Comparison of ENCODE assay signal across 22 cellular contexts in the genomic region with DNA sequence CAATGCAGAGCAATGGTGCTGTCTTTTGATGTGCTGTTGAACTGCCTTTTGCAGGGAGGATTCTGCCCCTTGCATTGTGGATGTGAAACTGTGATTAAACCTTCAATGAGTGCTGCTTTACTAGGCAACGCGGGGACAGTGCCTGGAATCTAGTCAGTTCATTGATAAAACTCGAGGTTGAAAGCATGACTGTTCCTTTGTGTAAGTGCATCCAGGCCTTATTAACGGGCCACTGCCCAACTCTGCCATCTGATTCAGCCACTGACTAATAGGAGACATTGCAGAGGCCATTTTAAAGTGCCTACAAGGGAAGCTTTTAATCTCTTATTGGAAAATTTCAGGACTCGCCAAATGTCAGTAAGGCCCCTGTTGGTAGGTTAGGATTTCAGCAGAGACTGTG. TPM values are rescaled to one million over a fixed set of nuclear protein-coding genes. Genes with fewer than 3 reads are reported as not detected.
DNase-seq lines count a peak whose midpoint lies in the region; ATAC-seq and TF ChIP-seq lines count a peak whose summit lies in the region.
"Had no signal": no experiment of that assay in that cellular context is flagged by ENCODE, and none has a peak within 500 bp of the region (broad histone marks: within the 10 kb centered on the region; RNA-seq: fewer than 3 reads in every experiment).

No MANE protein-coding gene starts in this region.

- ATAC-seq in GM18505 (IDR thresholded peaks at IDR 0.05; ENCODE audit: unreplicated experiment): peak; percentile 14
- no peak for ATAC-seq in HG03439 (IDR thresholded peaks at IDR 0.05; ENCODE audit: unreplicated experiment)
- no peak for ATAC-seq in GM18861 (IDR thresholded peaks at IDR 0.05; ENCODE audit: unreplicated experiment)
- ATAC-seq in HG03521 (IDR thresholded peaks at IDR 0.05; ENCODE audit: unreplicated experiment): no peak

- intact Hi-C loops in ascending aorta (cut with DNase I): no loop called here

- no peaks in the 10 kb centered on the region for H3K4me1 ChIP-seq in ascending aorta

- H3K36me3 ChIP-seq in ascending aorta: no peaks in the 10 kb centered on the region

- no peak overlapping the region for H3K27ac ChIP-seq in ascending aorta
- H3K27ac ChIP-seq: HL-60, PC-9, SK-N-MC had no signal

- no peaks in the 10 kb centered on the region for H3K27me3 ChIP-seq in ascending aorta

- TF ChIP-seq CTCF in epithelial cell of proximal tubule (conservative IDR thresholded peaks at IDR 0.05; ENCODE audit: low read depth, low read length): no peak
- TF ChIP-seq CTCF in ascending aorta (IDR thresholded peaks at IDR 0.05): no peak

- no peak for TF ChIP-seq POLR2A in GM18505 (IDR thresholded peaks at IDR 0.05; ENCODE audit: borderline replicate concordance, extremely low read depth, insufficient read depth, insufficient read length)

- H3K9me3 ChIP-seq in ascending aorta: no peaks in the 10 kb centered on the region

- H3K4me3 ChIP-seq in epithelial cell of proximal tubule (ENCODE audit: low read depth, low read length) (no peak overlapping the region), ascending aorta (no peak overlapping the region)
- H3K4me3 ChIP-seq: PC-9, SK-N-MC had no signal

- DNase-seq in RPMI7951 (ENCODE audit: low read depth) (peak; percentile 26), epithelial cell of proximal tubule (ENCODE audit: low read depth) (peak; percentile 4), non-pigmented ciliary epithelial cell (ENCODE audit: low read depth) (peak; percentile 8), ascending aorta (ENCODE audit: low spot score in 2 of 2) (no peak)
- DNase-seq: ACHN; activated CD4-positive, alpha-beta T cell treated with anti-CD3 and anti-CD28 coated beads for 1 hour; activated effector memory CD4-positive, alpha-beta T cell treated with Interleukin-2 at 50 U/mL for 16 hours; CD4-positive, CD25-positive, alpha-beta regulatory T cell; DMS79; NCI-H2107; NCI-H526 treated with DMSO at 0.1 percent for 48 hours; PC-9; stimulated activated CD4-positive, alpha-beta T cell treated with anti-CD3 and anti-CD28 coated beads, Interleukin-4, amount 100 ng/mL, for 1 hour; T1000 had no signal

RNA-seq across cellular contexts. Expression of gene SLC35F1, which starts 49.3 kb away (rescaled TPM):
- total RNA-seq in RPMI7951 (2014; rRNA removed; shearing (Covaris generic)): 0.68 and 0.84 TPM in 2 replicates
- 0.43 TPM in 1 of 2 replicates, not detected in the other for total RNA-seq in epithelial cell of proximal tubule
- total RNA-seq in ascending aorta: not detected
- total RNA-seq: CD4-positive, CD25-positive, alpha-beta regulatory T cell; fibroblast of villous mesenchyme; mononuclear cell; PC-9 had no signal

Comparison
In these comparisons a context has a peak if more than half of its experiments do, and no peak if none do; other contexts are left out.
1. DNase-seq: peak in RPMI7951 (single experiment), epithelial cell of proximal tubule (single experiment) and non-pigmented ciliary epithelial cell (single experiment); none in ascending aorta (0 of 2).